In the genomic region with DNA sequence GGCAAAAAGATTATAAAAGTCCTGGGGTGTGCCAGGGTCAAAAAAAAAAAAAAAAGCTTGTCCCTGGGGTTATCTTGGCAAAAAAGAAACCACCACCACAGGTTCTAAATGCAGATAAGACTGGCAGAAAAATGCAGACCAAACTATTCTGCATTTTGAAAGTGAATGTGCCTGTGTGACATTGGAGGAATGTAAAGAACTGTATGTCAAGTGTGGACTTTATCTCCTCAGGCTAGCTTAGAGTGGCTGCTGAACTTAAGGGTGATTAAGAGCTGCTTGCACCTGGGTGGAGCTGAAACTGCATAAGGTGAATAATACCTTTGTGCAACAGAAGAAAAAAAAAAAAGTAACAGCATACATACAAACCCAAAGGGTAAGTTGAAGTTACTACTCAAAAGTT, we compare ENCODE assay signal across 9 cellular contexts. TPM values are rescaled to one million over a fixed set of nuclear protein-coding genes. Genes with fewer than 3 reads are reported as not detected.
A peak's percentile ranks its signal among the peaks of the same experiment; 100 is the strongest.
DNase-seq lines count a peak whose midpoint lies in the region; ATAC-seq lines count a peak whose summit lies in the region.
"Had no signal": no experiment of that assay in that cellular context is flagged by ENCODE, and none has a peak within 500 bp of the region (broad histone marks: within the 10 kb centered on the region; RNA-seq: fewer than 3 reads in every experiment).

No MANE protein-coding gene starts in this region.

- no peak for DNase-seq in activated T-cell treated with anti-CD3 and anti-CD28 coated beads, Interleukin-2, amount 50 U/mL, for 24 hours
- DNase-seq in activated T-cell treated with anti-CD3 and anti-CD28 coated beads for 4 hours (no peak), T-cell (no peak), posterior cingulate gyrus (no peak), NCI-H446 (lab: John Stamatoyannopoulos, UW) (no peak)
- DNase-seq in stimulated activated naive B cell treated with anti-CD40 and anti-IgM and Interleukin-4, amounts not matched to agents 10 μg/mL and 1 μg/mL and 100 μg/mL, for 72 hours: no peak
- DNase-seq: stimulated activated CD4-positive, alpha-beta T cell treated with anti-CD3 and anti-CD28 coated beads, Interleukin-15, amount 100 ng/mL, for 24 hours had no signal

- peaks cover 22% of the 10 kb centered on the region for H3K36me3 Mint-ChIP-seq in activated T-cell treated with anti-CD3 and anti-CD28 coated beads, Interleukin-2, amount 50 U/mL, for 24 hours (ENCODE audit: low read depth)
- H3K36me3 Mint-ChIP-seq in T-cell: peaks cover 4% of the 10 kb centered on the region
- peaks cover 4 to 14% of the 10 kb centered on the region in 2 donors for H3K36me3 Mint-ChIP-seq in stimulated activated naive B cell treated with anti-CD40 and anti-IgM and Interleukin-4, amounts not matched to agents 10 μg/mL and 1 μg/mL and 100 μg/mL, for 72 hours

- intact Hi-C loops in posterior cingulate gyrus (cut with DNase I): no loop called here

- H3K9me3 Mint-ChIP-seq in activated T-cell treated with anti-CD3 and anti-CD28 coated beads, Interleukin-2, amount 50 U/mL, for 24 hours: no peaks in the 10 kb centered on the region
- H3K9me3 Mint-ChIP-seq in T-cell: no peaks in the 10 kb centered on the region
- no peaks in the 10 kb centered on the region for H3K9me3 Mint-ChIP-seq in stimulated activated naive B cell treated with anti-CD40 and anti-IgM and Interleukin-4, amounts not matched to agents 10 μg/mL and 1 μg/mL and 100 μg/mL, for 72 hours

- H3K27ac Mint-ChIP-seq in activated T-cell treated with anti-CD3 and anti-CD28 coated beads, Interleukin-2, amount 50 U/mL, for 24 hours: peak overlapping the region; percentile 94
- H3K27ac Mint-ChIP-seq in T-cell: peak overlapping the region in 1 of 2 donors; percentile 64
- peak overlapping the region; percentile 99 for H3K27ac Mint-ChIP-seq in stimulated activated naive B cell treated with anti-CD40 and anti-IgM and Interleukin-4, amounts not matched to agents 10 μg/mL and 1 μg/mL and 100 μg/mL, for 72 hours

- POLR2A ChIA-PET in T-cell (lab: Charles Lee): interaction anchor here in 1 of 2 donors (0.6 kb wide), 1 partner anchor 10 kb away, joined by 4 read pairs; no protein-coding TSS in a partner anchor

- H3K4me3 Mint-ChIP-seq in activated T-cell treated with anti-CD3 and anti-CD28 coated beads, Interleukin-2, amount 50 U/mL, for 24 hours: peak overlapping the region; percentile 94
- H3K4me3 Mint-ChIP-seq in T-cell: peak overlapping the region; percentile 51 to 98 (median 96)
- H3K4me3 Mint-ChIP-seq in stimulated activated naive B cell treated with anti-CD40 and anti-IgM and Interleukin-4, amounts not matched to agents 10 μg/mL and 1 μg/mL and 100 μg/mL, for 72 hours: peak overlapping the region; percentile 91 to 95

- ATAC-seq in T-cell (replicated peaks in 1 of 4) (no peak), esophagus mucosa (peak; percentile 90), GM21723 (IDR thresholded peaks at IDR 0.05; ENCODE audit: unreplicated experiment) (no peak)
- ATAC-seq in stimulated activated naive B cell treated with anti-CD40 and anti-IgM and Interleukin-4, amounts not matched to agents 10 μg/mL and 1 μg/mL and 100 μg/mL, for 72 hours (replicated peaks): no peak

- peaks cover 40% of the 10 kb centered on the region for H3K4me1 Mint-ChIP-seq in activated T-cell treated with anti-CD3 and anti-CD28 coated beads, Interleukin-2, amount 50 U/mL, for 24 hours (ENCODE audit: low read depth)
- peaks cover 30 to 45% (median 39%) of the 10 kb centered on the region in 3 donors for H3K4me1 Mint-ChIP-seq in T-cell
- peaks cover 30 to 45% of the 10 kb centered on the region in 2 donors for H3K4me1 Mint-ChIP-seq in stimulated activated naive B cell treated with anti-CD40 and anti-IgM and Interleukin-4, amounts not matched to agents 10 μg/mL and 1 μg/mL and 100 μg/mL, for 72 hours

- CTCF ChIA-PET in T-cell (lab: Charles Lee): interaction anchor here (0.5 to 0.8 kb wide), 3 partner anchors 18 to 88 kb away, joined by 3 read pairs; a partner anchor contains a TSS

- no peaks in the 10 kb centered on the region for H3K27me3 Mint-ChIP-seq in activated T-cell treated with anti-CD3 and anti-CD28 coated beads, Interleukin-2, amount 50 U/mL, for 24 hours
- H3K27me3 Mint-ChIP-seq in T-cell: no peaks in the 10 kb centered on the region
- no peaks in the 10 kb centered on the region for H3K27me3 Mint-ChIP-seq in stimulated activated naive B cell treated with anti-CD40 and anti-IgM and Interleukin-4, amounts not matched to agents 10 μg/mL and 1 μg/mL and 100 μg/mL, for 72 hours

RNA-seq across cellular contexts. Expression of a gene that starts 1.3 kb away (rescaled TPM):
- 10 to 100 TPM in 3 of 5 donors, 1 to 10 TPM in 2; 5.4 to 19.1 (median 15.8) TPM for total RNA-seq in T-cell
- total RNA-seq in esophagus mucosa: 3.3 TPM
